In the genomic region with DNA sequence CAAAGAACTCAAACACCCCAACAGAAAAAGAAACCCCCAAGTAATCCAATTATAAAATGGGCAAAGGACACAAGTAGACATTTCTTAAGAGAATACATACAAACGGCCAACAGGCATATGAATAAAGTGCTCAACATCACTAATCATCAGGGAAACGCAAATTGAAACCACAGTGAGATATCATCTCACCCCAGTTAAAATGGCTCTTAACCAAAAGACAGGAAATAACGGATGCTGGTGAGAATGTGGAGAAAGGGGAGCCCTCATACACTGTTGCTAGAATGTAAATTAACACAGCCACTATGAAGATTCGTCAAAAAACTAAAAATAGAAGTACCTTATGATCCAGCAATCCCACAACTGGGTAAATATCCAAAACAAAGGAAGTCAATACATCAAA, we compare ENCODE assay signal across 16 cellular contexts. TPM values are rescaled to one million over a fixed set of nuclear protein-coding genes. Genes with fewer than 3 reads are reported as not detected.
DNase-seq lines count a peak whose midpoint lies in the region; ATAC-seq and TF ChIP-seq lines count a peak whose summit lies in the region.
"Had no signal": no experiment of that assay in that cellular context is flagged by ENCODE, and none has a peak within 500 bp of the region (broad histone marks: within the 10 kb centered on the region; RNA-seq: fewer than 3 reads in every experiment).

No MANE protein-coding gene starts in this region.

- H3K9me3 ChIP-seq in OCI-LY7 (ENCODE audit: low read length) (peaks cover 7% of the 10 kb centered on the region; the same call in 1 of the 2 replicates), body of pancreas (no peaks in the 10 kb centered on the region), BE2C (no peaks in the 10 kb centered on the region)
- H3K9me3 ChIP-seq: neutrophil, right atrium auricular region had no signal

- no peak for TF ChIP-seq POLR2A in body of pancreas (IDR thresholded peaks at IDR 0.05)

- BruUV-seq in OCI-LY7 (replicated peaks; lab: Mats Ljungman, UMichigan) = no TSS peak

- no peak for ATAC-seq in body of pancreas
- peak; percentile 24 for ATAC-seq in stimulated activated naive CD8-positive, alpha-beta T cell treated with anti-CD3 and anti-CD28 coated beads, Interleukin-15, Interleukin-2, amounts not matched to agents 100 U/mL and 50 U/mL, for 24 hours
- ATAC-seq: HepG2 had no signal

- no peaks in the 10 kb centered on the region for H3K9me2 ChIP-seq in OCI-LY7 (ENCODE audit: insufficient read depth, low read length)

- no peaks in the 10 kb centered on the region for H3K9me3 Mint-ChIP-seq in activated T-cell treated with anti-CD3 and anti-CD28 coated beads, Interleukin-2, amount 50 U/mL, for 24 hours

- no peaks in the 10 kb centered on the region for H4K20me1 ChIP-seq in OCI-LY7 (ENCODE audit: insufficient read depth, low read length)

- POLR2A ChIA-PET in OCI-LY7 (lab: Charles Lee) = interaction anchor here (2.4 kb wide), 1 partner anchor 11 kb away, joined by 8 read pairs; no protein-coding TSS in a partner anchor

- peak overlapping the region; percentile 77 for H3K27ac Mint-ChIP-seq in activated T-cell treated with anti-CD3 and anti-CD28 coated beads, Interleukin-2, amount 50 U/mL, for 24 hours
- H3K27ac Mint-ChIP-seq: endodermal cell had no signal

- H3K27me3 ChIP-seq in body of pancreas = no peaks in the 10 kb centered on the region
- no peaks in the 10 kb centered on the region for H3K27me3 ChIP-seq in BE2C
- H3K27me3 ChIP-seq: neutrophil, right atrium auricular region had no signal

- peaks cover 17% of the 10 kb centered on the region for H3K27me3 Mint-ChIP-seq in activated T-cell treated with anti-CD3 and anti-CD28 coated beads, Interleukin-2, amount 50 U/mL, for 24 hours

- no peak for TF ChIP-seq CTCF in OCI-LY7 (conservative IDR thresholded peaks at IDR 0.05; ENCODE audit: low read length)
- TF ChIP-seq CTCF in body of pancreas (IDR thresholded peaks at IDR 0.05) = no peak
- no peak for TF ChIP-seq CTCF in BE2C (IDR thresholded peaks at IDR 0.05; ENCODE audit: low read depth, low read length)

- CTCF ChIA-PET in OCI-LY7 (lab: Charles Lee; ENCODE audit: unreplicated experiment) = no interaction called here

- intact Hi-C loops in OCI-LY7 (cut with micrococcal nuclease; ENCODE audit: unreplicated experiment) = loop anchor here (10.0 kb wide), 1 partner anchor 113 kb away; the partner anchor contains the start of gene DICER1
- intact Hi-C loops in body of pancreas (cut with DNase I) = no loop called here

- H3K27ac ChIP-seq in OCI-LY7 (ENCODE audit: low read depth, low read length, poor library complexity, severe bottlenecking) (no peak overlapping the region), body of pancreas (peak overlapping the region in 3 of 4 donors; percentile 94 to 99 (median 95))
- H3K27ac ChIP-seq: neutrophil, right atrium auricular region, WERI-Rb-1 had no signal

- no peaks in the 10 kb centered on the region for H3K36me3 Mint-ChIP-seq in activated T-cell treated with anti-CD3 and anti-CD28 coated beads, Interleukin-2, amount 50 U/mL, for 24 hours (ENCODE audit: low read depth)

- peak overlapping the region; percentile 6; the same call in 1 of the 2 replicates for H3K4me2 ChIP-seq in OCI-LY7 (ENCODE audit: low read length)

- H2AFZ ChIP-seq in OCI-LY7 (ENCODE audit: low read length) = peak overlapping the region; percentile 12; the same call in 1 of the 2 replicates

- no peaks in the 10 kb centered on the region for H3K79me2 ChIP-seq in OCI-LY7 (ENCODE audit: insufficient read depth, low read depth, low read length)

- no peaks in the 10 kb centered on the region for H3K36me3 ChIP-seq in OCI-LY7 (ENCODE audit: insufficient read depth, low read length)
- H3K36me3 ChIP-seq in body of pancreas (replicated peaks in 1 of 2; ENCODE audit: insufficient read depth in 1 of 2, low read depth in 2 of 2) = no peaks in the 10 kb centered on the region
- H3K36me3 ChIP-seq in BE2C = no peaks in the 10 kb centered on the region
- H3K36me3 ChIP-seq: neutrophil, right atrium auricular region, WERI-Rb-1 had no signal

- no peak for DNase-seq in activated T-cell treated with anti-CD3 and anti-CD28 coated beads, Interleukin-2, amount 50 U/mL, for 24 hours
- DNase-seq in activated T-cell treated with anti-CD3 and anti-CD28 coated beads for 4 hours = no peak
- DNase-seq in OCI-LY7 (ENCODE audit: low spot score) = no peak
- no peak for DNase-seq in body of pancreas
- DNase-seq in stimulated activated naive CD8-positive, alpha-beta T cell treated with anti-CD3 and anti-CD28 coated beads, Interleukin-15, Interleukin-2, amounts not matched to agents 100 U/mL and 50 U/mL, for 24 hours = no peak
- no peak for DNase-seq in BE2C
- no peak for DNase-seq in KG1 (lab: John Stamatoyannopoulos, UW)
- no peak for DNase-seq in SKM-1 treated with dmso at 0.1 percent for 144 hours (lab: John Stamatoyannopoulos, UW; ENCODE audit: unreplicated experiment)
- DNase-seq: amniotic stem cell, endodermal cell, RPMI8226, SW 1271, WERI-Rb-1 had no signal

- 55 to 76% methylated on average over 4 of the region's 4 CpGs for WGBS in body of pancreas, 2 donors

- H3K4me3 Mint-ChIP-seq in activated T-cell treated with anti-CD3 and anti-CD28 coated beads, Interleukin-2, amount 50 U/mL, for 24 hours = peak overlapping the region; percentile 2
- H3K4me3 Mint-ChIP-seq: endodermal cell had no signal

- H3K4me3 ChIP-seq in OCI-LY7 (ENCODE audit: low read depth, low read length, poor library complexity, severe bottlenecking) = no peak overlapping the region
- no peak overlapping the region for H3K4me3 ChIP-seq in body of pancreas
- no peak overlapping the region for H3K4me3 ChIP-seq in BE2C (ENCODE audit: low read depth, low read length)
- H3K4me3 ChIP-seq: right atrium auricular region had no signal

- H3K4me1 ChIP-seq in OCI-LY7 (ENCODE audit: insufficient read depth, low read length, poor library complexity, severe bottlenecking) = peaks cover 60% of the 10 kb centered on the region
- peaks cover 60% of the 10 kb centered on the region for H3K4me1 ChIP-seq in body of pancreas
- peaks cover 7% of the 10 kb centered on the region for H3K4me1 ChIP-seq in BE2C

- H3K4me1 Mint-ChIP-seq in activated T-cell treated with anti-CD3 and anti-CD28 coated beads, Interleukin-2, amount 50 U/mL, for 24 hours (ENCODE audit: low read depth) = peaks cover 41% of the 10 kb centered on the region

RNA-seq across cellular contexts. Expression of gene CLMN, which starts 52.4 kb away (rescaled TPM):
- total RNA-seq in OCI-LY7 (2014; rRNA removed; shearing (Covaris generic)) = 5.8 and 6.8 TPM in 2 replicates
- 12.0 and 13.0 TPM in 2 replicates for total RNA-seq in OCI-LY7 (2022)
- 10 to 100 TPM; 53.7 to 54.7 TPM for total RNA-seq in body of pancreas
- 3.2 TPM for polyA plus RNA-seq in BE2C (2012; ENCODE audit: insufficient read depth, insufficient read length, low read depth)
